In genomic region chr1:76190749-76191424, GRCh38 we compare ENCODE assay signal across 16 cellular contexts.
A peak's percentile ranks its signal among the peaks of the same experiment; 100 is the strongest.
DNase-seq lines count a peak whose midpoint lies in the region; ATAC-seq and TF ChIP-seq lines count a peak whose summit lies in the region.
"Had no signal": no experiment of that assay in that cellular context is flagged by ENCODE, and none has a peak within 500 bp of the region (broad histone marks: within the 10 kb centered on the region; RNA-seq: fewer than 3 reads in every experiment).

No MANE protein-coding gene starts in this region.

- TF ChIP-seq CTCF in HEK293 (tag by site-specific recombination; IDR thresholded peaks at IDR 0.05), result no peak

- DNase-seq in NCI-H2171 treated with DMSO at 0.1 percent for 48 hours (lab: John Stamatoyannopoulos, UW) (peak; percentile 65), NCI-H2171 (lab: John Stamatoyannopoulos, UW) (no peak), GM03348 (ENCODE audit: low spot score) (no peak), activated T-cell treated with anti-CD3 and anti-CD28 coated beads for 4 hours (no peak), NCI-H1694 treated with DMSO at 0.1 percent for 48 hours (lab: John Stamatoyannopoulos, UW) (no peak)
- DNase-seq in activated T-cell treated with anti-CD3 and anti-CD28 coated beads, Interleukin-2, amount 50 U/mL, for 24 hours, result no peak
- DNase-seq: activated CD4-positive, alpha-beta T cell treated with anti-CD3 and anti-CD28 coated beads, Interleukin-2, amount 50 U/mL, for 4 hours; activated gamma-delta T cell treated with Interleukin-2 at 50 U/mL for 16 hours; Calu3; endodermal cell; NCI-H446; transverse colon had no signal

- no peaks in the 10 kb centered on the region for H3K9me3 Mint-ChIP-seq in activated T-cell treated with anti-CD3 and anti-CD28 coated beads, Interleukin-2, amount 50 U/mL, for 24 hours
- H3K9me3 Mint-ChIP-seq: endodermal cell; T-helper 2 cell treated with Interferon-gamma antibody and Interleukin-4, amounts not matched to agents 5 μg/mL and 100 μg/mL, for 36 hours had no signal

- H3K27ac ChIP-seq in HEK293 (ENCODE audit: extremely low read depth, low read depth, low read length), result no peak overlapping the region
- H3K27ac ChIP-seq: transverse colon had no signal

- H3K36me3 ChIP-seq in HEK293 (ENCODE audit: control insufficient read depth in 2 of 2, insufficient read depth in 1 of 2, low read length in 2 of 2), result no peaks in the 10 kb centered on the region
- H3K36me3 ChIP-seq: transverse colon had no signal

- H3K4me3 Mint-ChIP-seq in activated T-cell treated with anti-CD3 and anti-CD28 coated beads, Interleukin-2, amount 50 U/mL, for 24 hours, result no peak overlapping the region
- H3K4me3 Mint-ChIP-seq: endodermal cell; T-helper 2 cell treated with Interferon-gamma antibody and Interleukin-4, amounts not matched to agents 5 μg/mL and 100 μg/mL, for 36 hours had no signal

- H3K9me3 ChIP-seq in HEK293 (ENCODE audit: control insufficient read depth, insufficient read depth, low read depth, low read length), result no peaks in the 10 kb centered on the region
- H3K9me3 ChIP-seq: transverse colon had no signal

- H3K36me3 Mint-ChIP-seq in activated T-cell treated with anti-CD3 and anti-CD28 coated beads, Interleukin-2, amount 50 U/mL, for 24 hours (ENCODE audit: low read depth), result no peaks in the 10 kb centered on the region

- ATAC-seq in HG03280 (IDR thresholded peaks at IDR 0.05; ENCODE audit: unreplicated experiment), result peak; percentile 69

- H3K4me1 ChIP-seq in HEK293 (ENCODE audit: control insufficient read depth, insufficient read depth, low read length), result peaks cover 2% of the 10 kb centered on the region; the same call in 1 of the 2 replicates
- H3K4me1 ChIP-seq: transverse colon had no signal

- H3K27me3 Mint-ChIP-seq in activated T-cell treated with anti-CD3 and anti-CD28 coated beads, Interleukin-2, amount 50 U/mL, for 24 hours, result no peaks in the 10 kb centered on the region
- H3K27me3 Mint-ChIP-seq: progenitor cell of endocrine pancreas had no signal

- peaks cover 3% of the 10 kb centered on the region for H3K4me1 Mint-ChIP-seq in activated T-cell treated with anti-CD3 and anti-CD28 coated beads, Interleukin-2, amount 50 U/mL, for 24 hours (ENCODE audit: low read depth)
- H3K4me1 Mint-ChIP-seq: endodermal cell had no signal

- H3K4me3 ChIP-seq in HEK293 (ENCODE audit: low read depth, low read length), result no peak overlapping the region
- H3K4me3 ChIP-seq: transverse colon had no signal

- POLR2A ChIA-PET in HEK293 (lab: Yijun Ruan, JAX), result no interaction called here

- no peak overlapping the region for H3K27ac Mint-ChIP-seq in activated T-cell treated with anti-CD3 and anti-CD28 coated beads, Interleukin-2, amount 50 U/mL, for 24 hours
- H3K27ac Mint-ChIP-seq: endodermal cell; progenitor cell of endocrine pancreas; T-helper 2 cell treated with Interferon-gamma antibody and Interleukin-4, amounts not matched to agents 5 μg/mL and 100 μg/mL, for 36 hours had no signal

- CTCF ChIA-PET in HEK293 (lab: Yijun Ruan, JAX), result interaction anchor here (0.6 kb wide), 1 partner anchor 152 kb away, joined by 5 read pairs; no protein-coding TSS in a partner anchor

TF ChIP-seq in HEK293, 187 proteins besides CTCF, POLR2A, EP300 and RAD21 (continues in another document):
- TF ChIP-seq, protein P1, sequence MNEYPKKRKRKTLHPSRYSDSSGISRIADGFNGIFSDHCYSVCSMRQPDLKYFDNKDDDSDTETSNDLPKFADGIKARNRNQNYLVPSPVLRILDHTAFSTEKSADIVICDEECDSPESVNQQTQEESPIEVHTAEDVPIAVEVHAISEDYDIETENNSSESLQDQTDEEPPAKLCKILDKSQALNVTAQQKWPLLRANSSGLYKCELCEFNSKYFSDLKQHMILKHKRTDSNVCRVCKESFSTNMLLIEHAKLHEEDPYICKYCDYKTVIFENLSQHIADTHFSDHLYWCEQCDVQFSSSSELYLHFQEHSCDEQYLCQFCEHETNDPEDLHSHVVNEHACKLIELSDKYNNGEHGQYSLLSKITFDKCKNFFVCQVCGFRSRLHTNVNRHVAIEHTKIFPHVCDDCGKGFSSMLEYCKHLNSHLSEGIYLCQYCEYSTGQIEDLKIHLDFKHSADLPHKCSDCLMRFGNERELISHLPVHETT (tag by site-specific recombination; IDR thresholded peaks at IDR 0.05), result 0 out of 2 replicates have a peak, but pooled peaks have one; percentile 39
- TF ChIP-seq ZNF449 (tag by site-specific recombination; IDR thresholded peaks at IDR 0.05) (no peak), ZNF514 (tag by site-specific recombination; IDR thresholded peaks at IDR 0.05) (no peak), ATF2 (tag by site-specific recombination; IDR thresholded peaks at IDR 0.05; ENCODE audit: low read depth) (peak; percentile 26; the same call in 1 of the 2 replicates), ZBTB21 (tag by site-specific recombination; IDR thresholded peaks at IDR 0.05) (peak; percentile 74), ZNF362 (tag by site-specific recombination; IDR thresholded peaks at IDR 0.05) (peak; percentile 90), ZNF629 (tag by site-specific recombination; IDR thresholded peaks at IDR 0.05) (peak; percentile 92), ZNF513 (tag by site-specific recombination; IDR thresholded peaks at IDR 0.05) (no peak), ZNF366 (tag by site-specific recombination; conservative IDR thresholded peaks at IDR 0.05) (peak; percentile 64), ZNF394 (tag by site-specific recombination; IDR thresholded peaks at IDR 0.05; ENCODE audit: borderline replicate concordance) (0 out of 2 replicates have a peak, but pooled peaks have one; percentile 10)
- TF ChIP-seq, protein P2, sequence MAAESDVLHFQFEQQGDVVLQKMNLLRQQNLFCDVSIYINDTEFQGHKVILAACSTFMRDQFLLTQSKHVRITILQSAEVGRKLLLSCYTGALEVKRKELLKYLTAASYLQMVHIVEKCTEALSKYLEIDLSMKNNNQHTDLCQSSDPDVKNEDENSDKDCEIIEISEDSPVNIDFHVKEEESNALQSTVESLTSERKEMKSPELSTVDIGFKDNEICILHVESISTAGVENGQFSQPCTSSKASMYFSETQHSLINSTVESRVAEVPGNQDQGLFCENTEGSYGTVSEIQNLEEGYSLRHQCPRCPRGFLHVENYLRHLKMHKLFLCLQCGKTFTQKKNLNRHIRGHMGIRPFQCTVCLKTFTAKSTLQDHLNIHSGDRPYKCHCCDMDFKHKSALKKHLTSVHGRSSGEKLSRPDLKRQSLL (tag by site-specific recombination; IDR thresholded peaks at IDR 0.05), result 0 out of 2 replicates have a peak, but pooled peaks have one; percentile 45
- TF ChIP-seq, protein P3, sequence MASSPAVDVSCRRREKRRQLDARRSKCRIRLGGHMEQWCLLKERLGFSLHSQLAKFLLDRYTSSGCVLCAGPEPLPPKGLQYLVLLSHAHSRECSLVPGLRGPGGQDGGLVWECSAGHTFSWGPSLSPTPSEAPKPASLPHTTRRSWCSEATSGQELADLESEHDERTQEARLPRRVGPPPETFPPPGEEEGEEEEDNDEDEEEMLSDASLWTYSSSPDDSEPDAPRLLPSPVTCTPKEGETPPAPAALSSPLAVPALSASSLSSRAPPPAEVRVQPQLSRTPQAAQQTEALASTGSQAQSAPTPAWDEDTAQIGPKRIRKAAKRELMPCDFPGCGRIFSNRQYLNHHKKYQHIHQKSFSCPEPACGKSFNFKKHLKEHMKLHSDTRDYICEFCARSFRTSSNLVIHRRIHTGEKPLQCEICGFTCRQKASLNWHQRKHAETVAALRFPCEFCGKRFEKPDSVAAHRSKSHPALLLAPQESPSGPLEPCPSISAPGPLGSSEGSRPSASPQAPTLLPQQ (tag by site-specific recombination; IDR thresholded peaks at IDR 0.05), result peak; percentile 79
